Comparison of ENCODE assay signal across 7 cellular contexts in genomic region chr2:105150231-105150630, GRCh38.
"Had no signal": no experiment of that assay in that cellular context is flagged by ENCODE, and none has a peak within 500 bp of the region (broad histone marks: within the 10 kb centered on the region; RNA-seq: fewer than 3 reads in every experiment).

No MANE protein-coding gene starts in this region.

- ATAC-seq: GM23338, HCT116, K562 had no signal

- H3K36me3 ChIP-seq: HAP-1 had no signal

- DNase-seq: HFFc6, IMR-90, KG1 had no signal

- H2AFZ ChIP-seq: GM23338 had no signal

- H3K9me3 Mint-ChIP-seq: GM23338, HFFc6 had no signal

- H3K4me2 ChIP-seq: GM23338 had no signal

- H3K27ac Mint-ChIP-seq: GM23338, HFFc6 had no signal

- H3K4me1 ChIP-seq: HAP-1 had no signal

- H3K9me3 ChIP-seq: HAP-1 had no signal

- H3K4me3 Mint-ChIP-seq: GM23338, HFFc6 had no signal

- H3K4me3 ChIP-seq: GM23338, HAP-1, K562 had no signal
